In the genomic region with DNA sequence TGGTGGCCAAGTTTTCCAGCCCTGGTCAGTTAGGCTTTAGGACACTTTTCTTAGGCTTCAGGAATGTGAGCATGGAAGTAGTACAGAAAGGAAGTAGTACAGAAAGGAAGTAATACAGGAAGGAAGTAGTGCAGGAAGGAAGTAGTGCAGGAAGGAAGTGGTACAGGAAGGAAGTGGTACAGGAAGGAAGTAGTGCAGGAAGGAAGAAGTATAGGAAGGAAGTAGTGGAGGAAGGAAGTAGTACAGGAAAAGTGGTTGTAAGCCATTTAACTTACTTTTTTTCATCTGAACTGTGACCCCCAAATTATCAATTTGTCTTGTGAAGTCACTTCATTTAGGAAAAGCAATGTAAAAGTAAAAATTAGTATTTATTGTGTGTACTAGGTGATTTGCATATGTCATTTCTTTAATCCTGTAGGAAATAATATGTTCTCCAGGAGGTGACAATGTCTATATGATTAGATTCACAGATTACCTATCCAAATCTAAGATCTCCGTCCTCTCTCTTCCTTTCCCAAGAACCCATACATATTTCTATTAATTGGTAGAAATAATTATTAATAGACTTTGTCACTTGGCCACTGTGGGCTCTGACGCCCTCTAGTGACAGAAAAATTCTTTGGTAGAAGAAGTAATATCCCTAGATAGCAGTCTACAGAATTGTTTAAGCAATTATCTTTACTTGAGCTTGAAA, we compare ENCODE assay signal across 8 cellular contexts. TPM values are rescaled to one million over a fixed set of nuclear protein-coding genes. Genes with fewer than 3 reads are reported as not detected.
DNase-seq lines count a peak whose midpoint lies in the region; ATAC-seq and TF ChIP-seq lines count a peak whose summit lies in the region.

No MANE protein-coding gene starts in this region.

- no peaks in the 10 kb centered on the region for H3K36me3 Mint-ChIP-seq in progenitor cell of endocrine pancreas (ENCODE audit: insufficient read depth)
- H3K36me3 Mint-ChIP-seq in T-helper 17 cell (ENCODE audit: low read depth): peaks cover 3% of the 10 kb centered on the region

- intact Hi-C loops in left cardiac atrium (cut with DNase I): loop anchor here (2.0 to 5.0 kb wide), 2 partner anchors 52 to 149 kb away; no protein-coding TSS in a partner anchor

- no peaks in the 10 kb centered on the region for H3K9me2 ChIP-seq in OCI-LY1 (ENCODE audit: low read depth, low read length)

- H3K4me3 ChIP-seq in cardiac muscle cell: no peak overlapping the region
- no peak overlapping the region for H3K4me3 ChIP-seq in OCI-LY1 (ENCODE audit: low read depth, low read length, poor library complexity, severe bottlenecking)
- H3K4me3 ChIP-seq in epithelial cell of esophagus (ENCODE audit: low read length): no peak overlapping the region

- H3K27me3 Mint-ChIP-seq in progenitor cell of endocrine pancreas (peaks cover 40% of the 10 kb centered on the region), T-helper 17 cell (no peaks in the 10 kb centered on the region)

- H3K9ac ChIP-seq in OCI-LY1 (ENCODE audit: low read length): no peak overlapping the region

- H3K4me2 ChIP-seq in OCI-LY1 (ENCODE audit: low read length): no peak overlapping the region

- no peak overlapping the region for H2AFZ ChIP-seq in OCI-LY1 (ENCODE audit: low read length)

- H3K27ac ChIP-seq in cardiac muscle cell (no peak overlapping the region), OCI-LY1 (ENCODE audit: low read depth, low read length, poor library complexity, severe bottlenecking) (no peak overlapping the region)

- no peaks in the 10 kb centered on the region for H3K79me2 ChIP-seq in OCI-LY1 (ENCODE audit: insufficient read depth, low read length)

- H3K9me3 ChIP-seq in cardiac muscle cell (ENCODE audit: low read depth) (no peaks in the 10 kb centered on the region), OCI-LY1 (ENCODE audit: low read length) (no peaks in the 10 kb centered on the region), T-helper 17 cell (ENCODE audit: control insufficient read depth, low read length, poor library complexity, severe bottlenecking) (no peaks in the 10 kb centered on the region)

- DNase-seq in cardiac muscle cell (ENCODE audit: low read depth in 1 of 2, low spot score in 1 of 2): peak; percentile 64 to 66
- DNase-seq in left cardiac atrium: no peak
- DNase-seq in epithelial cell of esophagus (ENCODE audit: low read depth): peak; percentile 60
- no peak for DNase-seq in progenitor cell of endocrine pancreas (ENCODE audit: low spot score, unreplicated experiment)
- no peak for DNase-seq in T-helper 17 cell
- DNase-seq in SHP77 (lab: John Stamatoyannopoulos, UW): no peak
- DNase-seq in GDM1 (lab: John Stamatoyannopoulos, UW): no peak

- peaks cover 11% of the 10 kb centered on the region for H3K4me1 Mint-ChIP-seq in progenitor cell of endocrine pancreas (ENCODE audit: low read depth)
- H3K4me1 Mint-ChIP-seq in T-helper 17 cell: peaks cover 52% of the 10 kb centered on the region

- H3K27ac Mint-ChIP-seq in progenitor cell of endocrine pancreas (no peak overlapping the region), T-helper 17 cell (no peak overlapping the region)

- H3K36me3 ChIP-seq in cardiac muscle cell: no peaks in the 10 kb centered on the region
- no peaks in the 10 kb centered on the region for H3K36me3 ChIP-seq in OCI-LY1 (ENCODE audit: insufficient read depth, low read length)

- H4K20me1 ChIP-seq in OCI-LY1 (ENCODE audit: insufficient read depth, low read length): no peaks in the 10 kb centered on the region

- H3F3A ChIP-seq in OCI-LY1 (ENCODE audit: insufficient read depth, low read length): no peaks in the 10 kb centered on the region

- H3K4me1 ChIP-seq in cardiac muscle cell (ENCODE audit: low read depth) (peaks cover 6% of the 10 kb centered on the region), OCI-LY1 (ENCODE audit: insufficient read depth, low read length, severe bottlenecking) (peaks cover 13% of the 10 kb centered on the region)

- H3K4me3 Mint-ChIP-seq in progenitor cell of endocrine pancreas (ENCODE audit: low read depth) (no peak overlapping the region), T-helper 17 cell (no peak overlapping the region)

- H3K27me3 ChIP-seq in cardiac muscle cell (peaks cover 31% of the 10 kb centered on the region), OCI-LY1 (ENCODE audit: insufficient read depth, low read length) (no peaks in the 10 kb centered on the region)

- TF ChIP-seq CTCF in cardiac muscle cell (IDR thresholded peaks at IDR 0.05; ENCODE audit: low read depth, low read length): peak; percentile 64
- peak; percentile 53 for TF ChIP-seq CTCF in OCI-LY1 (IDR thresholded peaks at IDR 0.05; ENCODE audit: low read length)
- TF ChIP-seq CTCF in epithelial cell of esophagus (IDR thresholded peaks at IDR 0.05; ENCODE audit: insufficient read depth, low read depth, low read length, missing control alignments): peak; percentile 71
- peak; percentile 82 for TF ChIP-seq CTCF in progenitor cell of endocrine pancreas (IDR thresholded peaks at IDR 0.05; ENCODE audit: unreplicated experiment)

- ATAC-seq in left cardiac atrium (no peak), T-helper 17 cell (no peak)

- H3K9me3 Mint-ChIP-seq in progenitor cell of endocrine pancreas (ENCODE audit: low read depth): no peaks in the 10 kb centered on the region

RNA-seq across cellular contexts. Expression of a gene that starts 3.9 kb away (rescaled TPM):
- total RNA-seq in cardiac muscle cell: 0.67 and 1.2 TPM in 2 replicates
- polyA plus RNA-seq in cardiac muscle cell: 0.77 and 1.9 TPM in 2 replicates
- 1 to 10 TPM; 6.6 to 8.1 TPM for total RNA-seq in left cardiac atrium
- 1.9 and 2.7 TPM in 2 replicates for total RNA-seq in progenitor cell of endocrine pancreas
- total RNA-seq in T-helper 17 cell: 10 to 100 TPM; 80.0 to 82.8 TPM

RNA-seq across cellular contexts. Expression of a gene that starts 34.1 kb away (rescaled TPM):
- total RNA-seq in cardiac muscle cell (405 and 1,463 TPM in 2 replicates), left cardiac atrium (1,000 to 10,000 TPM; 1,100 to 1,897 TPM), progenitor cell of endocrine pancreas (4.1 and 6.0 TPM in 2 replicates), T-helper 17 cell (1 to 10 TPM; 3.8 to 4.6 TPM)
- 725 and 2,064 TPM in 2 replicates for polyA plus RNA-seq in cardiac muscle cell

Comparison
In these comparisons a context has a peak if more than half of its experiments do, and no peak if none do; other contexts are left out.
1. DNase-seq: peak in cardiac muscle cell (2 of 2) and epithelial cell of esophagus (single experiment); none in left cardiac atrium (single experiment), progenitor cell of endocrine pancreas (single experiment), T-helper 17 cell (0 of 3), SHP77 (0 of 2) and GDM1 (single experiment).
2. RNA of a gene that starts 3.9 kb away (total RNA-seq): 80.0 to 82.8 TPM in T-helper 17 cell; 6.6 to 8.1 TPM in left cardiac atrium, 1.9 to 2.7 TPM in progenitor cell of endocrine pancreas and 0.67 to 1.2 TPM in cardiac muscle cell; every median in the first group is over 4 times any median in the second.
3. RNA of a gene that starts 34.1 kb away (total RNA-seq): 1,100 to 1,897 TPM in left cardiac atrium and 405 to 1,463 TPM in cardiac muscle cell; 3.8 to 4.6 TPM in T-helper 17 cell and 4.1 to 6.0 TPM in progenitor cell of endocrine pancreas; every median in the first group is over 10 times any median in the second.
4. Peak in every context shown above with its lines, with median percentiles within 50 percentile points of each other: CTCF ChIP-seq.